30 cellular contexts compared by ENCODE assay signal in genomic region chr18:30544141-30544540, GRCh38.
"Had no signal": no experiment of that assay in that cellular context is flagged by ENCODE, and none has a peak within 500 bp of the region (broad histone marks: within the 10 kb centered on the region; RNA-seq: fewer than 3 reads in every experiment).

No MANE protein-coding gene starts in this region.

- DNase-seq: activated B cell treated with CpG ODN at 0.5 μM for 24 hours; activated CD4-positive, alpha-beta memory T cell treated with anti-CD3 and anti-CD28 coated beads for 36 hours; activated CD4-positive, alpha-beta T cell treated with anti-CD3 and anti-CD28 coated beads for 4 hours; activated CD4-positive, alpha-beta T cell treated with anti-CD3 and anti-CD28 coated beads, Interleukin-2, amount 10 ng/mL, durations not matched to agents 24 days and 14 days; activated CD4-positive, alpha-beta T cell treated with anti-CD3 and anti-CD28 coated beads, Interleukin-2, amount 50 U/mL, for 1 hour; activated CD4-positive, alpha-beta T cell treated with anti-CD3 and anti-CD28 coated beads, Interleukin-2, amount 50 U/mL, for 4 hours; activated CD4-positive, CD25-positive, alpha-beta regulatory T cell treated with anti-CD3 and anti-CD28 coated beads, Interleukin-2, amount 50 U/mL, for 72 hours; activated CD8-positive, alpha-beta memory T cell treated with anti-CD3 and anti-CD28 coated beads for 24 hours; activated CD8-positive, alpha-beta memory T cell treated with anti-CD3 and anti-CD28 coated beads, Interleukin-2, amount 10 ng/mL, durations not matched to agents 7 days and 5 days; activated CD8-positive, alpha-beta memory T cell treated with anti-CD3 and anti-CD28 coated beads, Interleukin-2, amount 50 U/mL, for 48 hours; activated CD8-positive, alpha-beta T cell treated with anti-CD3 and anti-CD28 coated beads for 36 hours; activated effector memory CD4-positive, alpha-beta T cell treated with Interleukin-2 at 50 U/mL for 16 hours; activated gamma-delta T cell; activated naive CD4-positive, alpha-beta T cell treated with anti-CD3 and anti-CD28 coated beads, Interleukin-2, amount 10 ng/mL, durations not matched to agents 7 days and 5 days; activated naive CD4-positive, alpha-beta T cell treated with Interleukin-2 at 50 U/mL for 16 hours; activated naive CD8-positive, alpha-beta T cell treated with anti-CD3 and anti-CD28 coated beads, Interleukin-2, amount 10 ng/mL, durations not matched to agents 7 days and 5 days; activated naive CD8-positive, alpha-beta T cell treated with anti-CD3 and anti-CD28 coated beads, Interleukin-2, amount 50 U/mL, for 24 hours; activated T-cell treated with anti-CD3 and anti-CD28 coated beads, Interleukin-2, amount 50 U/mL, for 24 hours; activated T-cell treated with anti-CD3 and anti-CD28 coated beads, Interleukin-2, amount 50 U/mL, for 48 hours; amygdala; anterior cingulate cortex; cerebellar nuclear complex; T-helper 1 cell; T-helper 2 cell; T-helper 9 cell had no signal

- H3K4me1 ChIP-seq: ascending aorta had no signal

- FAIRE-seq: bronchial epithelial cell, TTC549 had no signal

- H3K4me3 ChIP-seq: ascending aorta, cardiac muscle cell had no signal

- H3K27me3 ChIP-seq: ascending aorta, cardiac muscle cell had no signal

- H3K36me3 ChIP-seq: ascending aorta, cardiac muscle cell had no signal

- H3K9me3 ChIP-seq: ascending aorta had no signal

- H3K27ac ChIP-seq: ascending aorta, cardiac muscle cell, VCaP had no signal

- ATAC-seq: activated CD8-positive, alpha-beta memory T cell treated with anti-CD3 and anti-CD28 coated beads, Interleukin-2, amount 10 ng/mL, durations not matched to agents 7 days and 5 days; activated CD8-positive, alpha-beta T cell treated with anti-CD3 and anti-CD28 coated beads for 36 hours; activated naive CD8-positive, alpha-beta T cell treated with anti-CD3 and anti-CD28 coated beads, Interleukin-2, amount 50 U/mL, for 24 hours had no signal
